In the genomic region with DNA sequence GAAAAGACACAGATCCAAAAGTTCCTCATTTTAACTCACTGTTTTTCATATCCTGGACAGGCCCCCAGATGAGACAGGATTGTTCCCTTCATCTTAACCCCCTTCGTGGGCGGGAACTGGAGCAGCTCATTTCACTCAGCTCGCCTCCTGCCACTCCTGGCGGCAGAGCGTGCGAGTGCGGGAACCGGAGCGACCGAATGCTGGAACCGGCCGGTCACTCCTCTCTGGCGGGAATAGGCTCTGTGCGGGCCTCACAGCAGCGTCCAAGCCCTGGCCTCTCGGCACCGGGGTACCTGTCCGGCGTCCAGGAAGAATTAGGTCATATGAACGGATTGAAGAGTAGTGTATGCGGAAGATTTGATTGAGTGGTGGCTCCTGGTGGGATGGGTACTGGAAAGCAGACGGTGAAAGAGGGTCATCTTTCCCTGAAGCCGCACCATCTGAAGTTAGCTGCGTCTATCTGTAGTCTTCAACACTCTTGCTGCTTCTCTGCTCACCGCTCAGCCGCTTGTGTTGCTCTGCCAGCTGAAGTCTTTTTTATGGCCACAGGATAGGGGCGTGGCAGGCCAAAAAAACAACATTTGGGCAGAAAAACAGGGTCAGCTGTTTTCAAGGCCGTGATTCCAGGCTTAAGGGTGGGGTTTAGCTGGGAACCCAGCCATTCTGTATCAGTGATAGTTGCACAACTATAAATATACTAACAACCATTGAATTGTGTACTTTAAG, we compare ENCODE assay signal across 10 cellular contexts. TPM values are rescaled to one million over a fixed set of nuclear protein-coding genes. Genes with fewer than 3 reads are reported as not detected.
A peak's percentile ranks its signal among the peaks of the same experiment; 100 is the strongest.
DNase-seq lines count a peak whose midpoint lies in the region; ATAC-seq and TF ChIP-seq lines count a peak whose summit lies in the region.
"Had no signal": no experiment of that assay in that cellular context is flagged by ENCODE, and none has a peak within 500 bp of the region (broad histone marks: within the 10 kb centered on the region; RNA-seq: fewer than 3 reads in every experiment).

No MANE protein-coding gene starts in this region.

- no peak for TF ChIP-seq EP300 in ovary (IDR thresholded peaks at IDR 0.05)

- H3K27me3 Mint-ChIP-seq in WTC11 (ENCODE audit: low read depth) = peaks cover 3% of the 10 kb centered on the region; the same call in 1 of the 2 replicates

- H3K9me3 ChIP-seq in AG04450 (ENCODE audit: control insufficient read depth, insufficient read depth, low read length) = no peaks in the 10 kb centered on the region; the same call in 1 of the 2 replicates
- no peaks in the 10 kb centered on the region for H3K9me3 ChIP-seq in cardiac muscle cell (ENCODE audit: low read depth)
- no peaks in the 10 kb centered on the region for H3K9me3 ChIP-seq in ovary

- H3K27me3 ChIP-seq in AG04450 (ENCODE audit: control insufficient read depth, insufficient read depth, low read length) (peaks cover 2% of the 10 kb centered on the region), cardiac muscle cell (no peaks in the 10 kb centered on the region), ovary (no peaks in the 10 kb centered on the region)

- no peak for DNase-seq in AG04450 (ENCODE audit: low read depth, low spot score)
- DNase-seq in WTC11 (ENCODE audit: low spot score) = peak; percentile 65
- peak; percentile 12 to 47 for DNase-seq in cardiac muscle cell (ENCODE audit: low read depth in 1 of 2, low spot score in 1 of 2)
- peak; percentile 72 to 79 (median 75) for DNase-seq in ovary
- DNase-seq in NCI-H345 (lab: John Stamatoyannopoulos, UW) = no peak
- DNase-seq in middle frontal gyrus (ENCODE audit: extremely low spot score, low spot score) = no peak
- DNase-seq: NCI-H510A treated with DMSO at 0.1 percent for 48 hours had no signal

- H3K4me1 ChIP-seq in cardiac muscle cell (ENCODE audit: low read depth) = no peaks in the 10 kb centered on the region
- H3K4me1 ChIP-seq in ovary (ENCODE audit: insufficient read depth) = peaks cover 9% of the 10 kb centered on the region

- ATAC-seq in WTC11 (peak; percentile 95), GM21423 (IDR thresholded peaks at IDR 0.05; ENCODE audit: unreplicated experiment) (no peak), GM21529 (IDR thresholded peaks at IDR 0.05; ENCODE audit: unreplicated experiment) (no peak)

- peak overlapping the region; percentile 74 for H3K27ac Mint-ChIP-seq in WTC11

- peak overlapping the region; percentile 61 for H3K4me3 Mint-ChIP-seq in WTC11

- TF ChIP-seq POLR2A in ovary (IDR thresholded peaks at IDR 0.05) = peak; percentile 35

- CTCF ChIA-PET in AG04450 (lab: Charles Lee) = no interaction called here
- CTCF ChIA-PET in WTC11 (lab: Charles Lee) = interaction anchor here (1.1 to 1.3 kb wide), 2 partner anchors 15 to 54 kb away, joined by 3 to 5 read pairs; no protein-coding TSS in a partner anchor

- no peaks in the 10 kb centered on the region for H3K36me3 ChIP-seq in cardiac muscle cell
- no peaks in the 10 kb centered on the region for H3K36me3 ChIP-seq in ovary

- 0 to 7% (median 2%) methylated on average over 25 to 28 of the region's 28 CpGs for WGBS in ovary, 3 donors

- no peaks in the 10 kb centered on the region for H3K36me3 Mint-ChIP-seq in WTC11
- H3K36me3 Mint-ChIP-seq: brain had no signal

- H3K27ac ChIP-seq in AG04450 (ENCODE audit: low read depth, low read length) = no peak overlapping the region
- H3K27ac ChIP-seq in cardiac muscle cell = no peak overlapping the region
- peak overlapping the region in 1 of 2 donors; percentile 68 for H3K27ac ChIP-seq in ovary

- TF ChIP-seq CTCF in AG04450 (IDR thresholded peaks at IDR 0.05; ENCODE audit: low read depth, low read length) (no peak), WTC11 (IDR thresholded peaks at IDR 0.05) (no peak), cardiac muscle cell (IDR thresholded peaks at IDR 0.05; ENCODE audit: low read depth, low read length) (no peak), ovary (IDR thresholded peaks at IDR 0.05) (no peak)

- H3K4me3 ChIP-seq in AG04450 (ENCODE audit: low read depth, low read length) = peak overlapping the region; percentile 31
- no peak overlapping the region for H3K4me3 ChIP-seq in cardiac muscle cell
- H3K4me3 ChIP-seq in ovary = peak overlapping the region; percentile 44

- intact Hi-C loops in ovary (cut with DNase I) = no loop called here

- POLR2A ChIA-PET in AG04450 (lab: Yijun Ruan, JAX) = no interaction called here
- POLR2A ChIA-PET in WTC11 (lab: Charles Lee) = interaction anchor here (1.2 kb wide), 1 partner anchor 42 kb away, joined by 5 read pairs; a partner anchor contains a TSS

- peaks cover 15% of the 10 kb centered on the region for H3K4me1 Mint-ChIP-seq in WTC11

- no peaks in the 10 kb centered on the region for H3K9me3 Mint-ChIP-seq in WTC11

TF ChIP-seq in WTC11, 78 proteins besides CTCF, POLR2A, EP300 and RAD21:
- TF ChIP-seq FOXP1 (CRISPR knock-in tag; IDR thresholded peaks at IDR 0.05; ENCODE audit: borderline replicate concordance) (0 out of 2 replicates have a peak, but pooled peaks have one; percentile 28), OVOL2 (CRISPR knock-in tag; IDR thresholded peaks at IDR 0.05; ENCODE audit: borderline replicate concordance) (no peak), ZNF423 (CRISPR knock-in tag; IDR thresholded peaks at IDR 0.05) (no peak), TEAD1 (CRISPR knock-in tag; IDR thresholded peaks at IDR 0.05) (no peak)
- TF ChIP-seq, protein P1, sequence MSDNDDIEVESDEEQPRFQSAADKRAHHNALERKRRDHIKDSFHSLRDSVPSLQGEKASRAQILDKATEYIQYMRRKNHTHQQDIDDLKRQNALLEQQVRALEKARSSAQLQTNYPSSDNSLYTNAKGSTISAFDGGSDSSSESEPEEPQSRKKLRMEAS (CRISPR knock-in tag; IDR thresholded peaks at IDR 0.05) = peak; percentile 48
- TF ChIP-seq, protein P2, sequence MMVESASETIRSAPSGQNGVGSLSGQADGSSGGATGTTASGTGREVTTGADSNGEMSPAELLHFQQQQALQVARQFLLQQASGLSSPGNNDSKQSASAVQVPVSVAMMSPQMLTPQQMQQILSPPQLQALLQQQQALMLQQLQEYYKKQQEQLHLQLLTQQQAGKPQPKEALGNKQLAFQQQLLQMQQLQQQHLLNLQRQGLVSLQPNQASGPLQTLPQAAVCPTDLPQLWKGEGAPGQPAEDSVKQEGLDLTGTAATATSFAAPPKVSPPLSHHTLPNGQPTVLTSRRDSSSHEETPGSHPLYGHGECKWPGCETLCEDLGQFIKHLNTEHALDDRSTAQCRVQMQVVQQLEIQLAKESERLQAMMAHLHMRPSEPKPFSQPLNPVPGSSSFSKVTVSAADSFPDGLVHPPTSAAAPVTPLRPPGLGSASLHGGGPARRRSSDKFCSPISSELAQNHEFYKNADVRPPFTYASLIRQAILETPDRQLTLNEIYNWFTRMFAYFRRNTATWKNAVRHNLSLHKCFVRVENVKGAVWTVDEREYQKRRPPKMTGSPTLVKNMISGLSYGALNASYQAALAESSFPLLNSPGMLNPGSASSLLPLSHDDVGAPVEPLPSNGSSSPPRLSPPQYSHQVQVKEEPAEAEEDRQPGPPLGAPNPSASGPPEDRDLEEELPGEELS (CRISPR knock-in tag; IDR thresholded peaks at IDR 0.05) = no peak
- TF ChIP-seq, protein P3, sequence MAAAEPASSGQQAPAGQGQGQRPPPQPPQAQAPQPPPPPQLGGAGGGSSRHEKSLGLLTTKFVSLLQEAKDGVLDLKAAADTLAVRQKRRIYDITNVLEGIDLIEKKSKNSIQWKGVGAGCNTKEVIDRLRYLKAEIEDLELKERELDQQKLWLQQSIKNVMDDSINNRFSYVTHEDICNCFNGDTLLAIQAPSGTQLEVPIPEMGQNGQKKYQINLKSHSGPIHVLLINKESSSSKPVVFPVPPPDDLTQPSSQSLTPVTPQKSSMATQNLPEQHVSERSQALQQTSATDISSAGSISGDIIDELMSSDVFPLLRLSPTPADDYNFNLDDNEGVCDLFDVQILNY (CRISPR knock-in tag; IDR thresholded peaks at IDR 0.05) = 0 out of 2 replicates have a peak, but pooled peaks have one; percentile 45

RNA-seq across cellular contexts. Expression of a gene that starts 42.3 kb away (rescaled TPM):
- polyA plus RNA-seq in AG04450 (2011; rRNA removed) (163 and 205 TPM in 2 replicates), cardiac muscle cell (63.3 and 99.3 TPM in 2 replicates), ovary (100 to 1,000 TPM; 102 to 117 TPM)
- 217 and 259 TPM in 2 replicates for polyA minus RNA-seq in AG04450 (2011; rRNA and poly(A)+ RNA removed)
- total RNA-seq in WTC11 (2021) (245 to 252 TPM (median 251 TPM) in 3 replicates), cardiac muscle cell (169 and 331 TPM in 2 replicates), ovary (100 to 1,000 TPM; 109 to 176 (median 137) TPM)

Comparison
In these comparisons a context has a peak if more than half of its experiments do, and no peak if none do; other contexts are left out.
1. DNase-seq: peak in WTC11 (single experiment), cardiac muscle cell (2 of 2) and ovary (5 of 5); none in AG04450 (single experiment), NCI-H345 (single experiment) and middle frontal gyrus (single experiment).